ENCODE assay signal across 26 cellular contexts in the genomic region with DNA sequence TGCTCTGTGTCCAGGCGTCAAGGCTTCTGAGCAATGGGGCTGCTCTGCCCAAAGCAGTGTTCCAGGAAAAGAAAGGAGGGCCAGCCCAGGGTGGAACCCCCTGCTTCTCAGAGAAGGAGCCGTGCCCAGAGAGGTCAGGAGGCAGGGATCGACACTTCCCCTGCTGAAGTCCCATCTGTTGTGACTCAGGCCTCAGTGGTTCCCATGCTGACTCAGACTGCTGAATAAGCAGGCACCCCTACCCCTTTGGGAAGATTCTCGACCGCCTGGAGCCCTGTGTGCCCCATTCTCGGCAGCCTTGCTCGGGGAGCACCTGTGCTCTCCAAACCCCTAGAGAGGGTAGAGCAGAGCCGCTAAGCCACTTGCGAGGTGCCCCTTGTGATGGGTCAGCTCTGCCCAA. TPM values are rescaled to one million over a fixed set of nuclear protein-coding genes. Genes with fewer than 3 reads are reported as not detected.
A peak's percentile ranks its signal among the peaks of the same experiment; 100 is the strongest.
DNase-seq lines count a peak whose midpoint lies in the region; ATAC-seq, FAIRE-seq and TF ChIP-seq lines count a peak whose summit lies in the region.
"Had no signal": no experiment of that assay in that cellular context is flagged by ENCODE, and none has a peak within 500 bp of the region (broad histone marks: within the 10 kb centered on the region; RNA-seq: fewer than 3 reads in every experiment).

No MANE protein-coding gene starts in this region.

- no peak for ATAC-seq in omental fat pad (ENCODE audit: low FRiP score)
- ATAC-seq: activated T-cell treated with anti-CD3 and anti-CD28 coated beads, Interleukin-2, amount 50 U/mL, for 4 hours; pancreas; T-cell had no signal

- H3K4me1 ChIP-seq in prostate gland (replicated peaks) = peaks cover 33% of the 10 kb centered on the region
- H3K4me1 ChIP-seq: pancreas, sigmoid colon had no signal

- DNase-seq in AG20443 (ENCODE audit: low spot score) (peak; percentile 64), LHCN-M2 (ENCODE audit: low read depth) (peak; percentile 69), bronchial epithelial cell (ENCODE audit: low read depth) (peak; percentile 87), prostate gland (ENCODE audit: low spot score) (no peak), NCI-H510A (lab: John Stamatoyannopoulos, UW) (no peak), omental fat pad (ENCODE audit: low spot score) (no peak), DMS153 (lab: John Stamatoyannopoulos, UW) (no peak)
- DNase-seq in activated CD8-positive, alpha-beta memory T cell treated with anti-CD3 and anti-CD28 coated beads, Interleukin-2, amount 50 U/mL, for 48 hours = no peak
- DNase-seq: ACHN; activated CD4-positive, alpha-beta T cell treated with anti-CD3 and anti-CD28 coated beads, Interleukin-2, amount 50 U/mL, for 48 hours; activated T-cell treated with anti-CD3 and anti-CD28 coated beads, Interleukin-2, amount 50 U/mL, for 4 hours; CD4-positive, alpha-beta memory T cell; DMS79 treated with DMSO at 0.1 percent for 48 hours; foreskin melanocyte; kidney; naive B cell; NCI-H2107; pancreas; SIG-M5; sigmoid colon; stimulated activated CD4-positive, alpha-beta T cell treated with anti-CD3 and anti-CD28 coated beads, Interleukin-2, amount 100 ng/mL, for 24 hours; T-cell; WERI-Rb-1 had no signal

- H3K27me3 ChIP-seq in bronchial epithelial cell (ENCODE audit: control insufficient read depth, insufficient read depth, low read length) = no peaks in the 10 kb centered on the region
- H3K27me3 ChIP-seq in prostate gland (replicated peaks; ENCODE audit: insufficient read depth) = no peaks in the 10 kb centered on the region
- H3K27me3 ChIP-seq: pancreas had no signal

- no peaks in the 10 kb centered on the region for H3K9me3 ChIP-seq in prostate gland
- H3K9me3 ChIP-seq: pancreas, sigmoid colon had no signal

- WGBS in prostate gland = 92% methylated on average over 9 of the region's 9 CpGs

- H3K36me3 ChIP-seq in bronchial epithelial cell (ENCODE audit: control insufficient read depth, insufficient read depth, low read length) = peaks cover 27% of the 10 kb centered on the region
- no peaks in the 10 kb centered on the region for H3K36me3 ChIP-seq in prostate gland
- H3K36me3 ChIP-seq: pancreas, sigmoid colon, WERI-Rb-1 had no signal

- TF ChIP-seq CTCF in bronchial epithelial cell (IDR thresholded peaks at IDR 0.05; ENCODE audit: insufficient read depth, low read length, severe bottlenecking) = no peak
- no peak for TF ChIP-seq CTCF in prostate gland (IDR thresholded peaks at IDR 0.05)
- TF ChIP-seq CTCF in omental fat pad (IDR thresholded peaks at IDR 0.05) = no peak

- TF ChIP-seq POLR2A in prostate gland (IDR thresholded peaks at IDR 0.05) = no peak

- intact Hi-C loops in prostate gland (cut with DNase I) = no loop called here

- FAIRE-seq in bronchial epithelial cell (lab: Jason Lieb, UNC) = peak; percentile 7
- FAIRE-seq: colon, kidney, pancreas had no signal

- H3K4me3 ChIP-seq in bronchial epithelial cell (ENCODE audit: low read depth, low read length) (no peak overlapping the region), prostate gland (no peak overlapping the region)
- H3K4me3 ChIP-seq: lung, pancreas, sigmoid colon had no signal

- peak overlapping the region; percentile 89 to 93 for H3K27ac ChIP-seq in prostate gland
- H3K27ac ChIP-seq: pancreas, WERI-Rb-1 had no signal

RNA-seq across cellular contexts. Expression of gene PKP1, which starts 23.9 kb away (rescaled TPM):
- total RNA-seq in LHCN-M2 (2014; rRNA removed) = not detected in 2 replicates
- polyA plus RNA-seq in LHCN-M2 (2012) = 0.24 TPM
- total RNA-seq in bronchial epithelial cell = 117 and 337 TPM in 2 replicates
- 10 to 100 TPM; 36.8 to 82.9 TPM for total RNA-seq in prostate gland
- 1 to 10 TPM in 3 of 4 donors, under 1 TPM in 1; 0.93 to 9.6 (median 3.6) TPM for total RNA-seq in omental fat pad
- total RNA-seq: activated T-cell treated with anti-CD3 and anti-CD28 coated beads, Interleukin-2, amount 50 U/mL, for 4 hours; CD4-positive, alpha-beta memory T cell; H4 had no signal
- polyA plus RNA-seq: CD4-positive, alpha-beta memory T cell had no signal

Comparison
In these comparisons a context has a peak if more than half of its experiments do, and no peak if none do; other contexts are left out.
1. DNase-seq: peak in AG20443 (single experiment), LHCN-M2 (single experiment) and bronchial epithelial cell (single experiment); none in prostate gland (single experiment), NCI-H510A (single experiment), omental fat pad (single experiment), DMS153 (single experiment) and activated CD8-positive, alpha-beta memory T cell treated with anti-CD3 and anti-CD28 coated beads, Interleukin-2, amount 50 U/mL, for 48 hours (single experiment).